1 cellular context compared by ENCODE assay signal in the genomic region with DNA sequence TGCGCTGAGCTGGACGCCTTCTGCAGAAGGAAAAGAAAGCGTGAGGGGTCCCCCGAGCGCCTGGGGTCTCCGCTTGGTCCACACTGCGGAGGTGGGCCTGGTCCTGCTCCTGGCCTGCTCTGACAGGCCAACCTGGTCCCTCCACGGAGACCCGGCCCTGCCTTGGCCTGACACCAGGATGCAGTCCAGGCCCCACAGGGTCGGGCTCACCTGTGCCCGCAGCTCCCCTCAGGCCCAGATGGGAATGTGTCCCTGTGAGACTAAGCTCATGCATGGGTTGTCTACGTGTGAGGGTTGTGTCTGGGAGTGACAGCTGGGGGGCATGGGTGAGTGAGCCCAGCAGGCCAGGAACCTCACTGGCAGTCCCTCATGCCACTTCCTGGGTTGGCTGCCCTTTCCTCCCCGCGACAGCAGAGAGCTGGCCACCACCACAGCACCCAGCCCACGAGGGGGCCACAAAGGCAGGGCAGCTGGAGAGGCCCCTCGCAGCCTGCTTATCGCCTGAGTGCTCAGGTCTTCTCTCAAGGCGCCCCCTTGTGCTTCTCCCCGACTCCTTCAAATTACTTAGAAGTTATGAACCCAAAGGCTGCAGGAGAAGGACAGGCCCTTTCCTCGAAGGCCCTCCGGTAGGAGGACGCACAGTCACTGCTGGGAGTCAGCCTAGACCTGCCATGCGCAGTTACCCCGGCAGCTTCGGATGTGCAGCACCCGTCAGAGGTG.
TF ChIP-seq lines count a peak whose summit lies in the region.

No MANE protein-coding gene starts in this region.

TF ChIP-seq in GM23338, 12 proteins besides CTCF, POLR2A, EP300 and RAD21:
- no peak for TF ChIP-seq POLR2AphosphoS5 (IDR thresholded peaks at IDR 0.05; ENCODE audit: low read depth)
- TF ChIP-seq NANOG (IDR thresholded peaks at IDR 0.05; ENCODE audit: borderline replicate concordance) = no peak
- no peak for TF ChIP-seq STAT1 (IDR thresholded peaks at IDR 0.05; ENCODE audit: unreplicated experiment)
- no peak for TF ChIP-seq ZNF114 (CRISPR knock-in tag; IDR thresholded peaks at IDR 0.05)
- TF ChIP-seq ZNF462 (CRISPR knock-in tag; IDR thresholded peaks at IDR 0.05) = no peak
- TF ChIP-seq, protein P1, sequence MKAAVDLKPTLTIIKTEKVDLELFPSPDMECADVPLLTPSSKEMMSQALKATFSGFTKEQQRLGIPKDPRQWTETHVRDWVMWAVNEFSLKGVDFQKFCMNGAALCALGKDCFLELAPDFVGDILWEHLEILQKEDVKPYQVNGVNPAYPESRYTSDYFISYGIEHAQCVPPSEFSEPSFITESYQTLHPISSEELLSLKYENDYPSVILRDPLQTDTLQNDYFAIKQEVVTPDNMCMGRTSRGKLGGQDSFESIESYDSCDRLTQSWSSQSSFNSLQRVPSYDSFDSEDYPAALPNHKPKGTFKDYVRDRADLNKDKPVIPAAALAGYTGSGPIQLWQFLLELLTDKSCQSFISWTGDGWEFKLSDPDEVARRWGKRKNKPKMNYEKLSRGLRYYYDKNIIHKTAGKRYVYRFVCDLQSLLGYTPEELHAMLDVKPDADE (IDR thresholded peaks at IDR 0.05) = no peak
- TF ChIP-seq ZNF331 (CRISPR knock-in tag; IDR thresholded peaks at IDR 0.05; ENCODE audit: low read depth) = no peak
- TF ChIP-seq REST (IDR thresholded peaks at IDR 0.05; ENCODE audit: unreplicated experiment) = no peak
- no peak for TF ChIP-seq EZH2 (IDR thresholded peaks at IDR 0.05; ENCODE audit: low read depth, unreplicated experiment)
- TF ChIP-seq CREB1 (CRISPR knock-in tag; IDR thresholded peaks at IDR 0.05; ENCODE audit: low read depth) = no peak
- TF ChIP-seq JUNB (IDR thresholded peaks at IDR 0.05; ENCODE audit: unreplicated experiment) = no peak
- no peak for TF ChIP-seq EZH2phosphoT487 (IDR thresholded peaks at IDR 0.05; ENCODE audit: unreplicated experiment)
